8 cellular contexts compared by ENCODE assay signal in genomic region chr6:106125925-106126435, GRCh38. TPM values are rescaled to one million over a fixed set of nuclear protein-coding genes. Genes with fewer than 3 reads are reported as not detected.
DNase-seq lines count a peak whose midpoint lies in the region; ATAC-seq and TF ChIP-seq lines count a peak whose summit lies in the region.

No MANE protein-coding gene starts in this region.

- no peaks in the 10 kb centered on the region for H3K9me3 ChIP-seq in colonic mucosa

- intact Hi-C loops in colonic mucosa (cut with DNase I): no loop called here

- no peaks in the 10 kb centered on the region for H3K27me3 ChIP-seq in GM06990 (replicated peaks; ENCODE audit: control insufficient read depth, insufficient read depth, low read length)
- no peaks in the 10 kb centered on the region for H3K27me3 ChIP-seq in colonic mucosa

- peak overlapping the region in 1 of 2 donors; percentile 58 for H3K9ac ChIP-seq in colonic mucosa (ENCODE audit: low read depth in 2 of 2, low read length in 2 of 2)

- H3K4me3 ChIP-seq in GM06990 (replicated peaks; ENCODE audit: low read depth, low read length) (no peak overlapping the region), colonic mucosa (no peak overlapping the region)

- ATAC-seq in GM21717 (IDR thresholded peaks at IDR 0.05; ENCODE audit: unreplicated experiment): peak; percentile 41
- ATAC-seq in GM18519 (IDR thresholded peaks at IDR 0.05; ENCODE audit: low FRiP score, unreplicated experiment): no peak

- H3K4me1 ChIP-seq in colonic mucosa: no peaks in the 10 kb centered on the region

- H3K36me3 ChIP-seq in GM06990 (ENCODE audit: control insufficient read depth, insufficient read depth, low read length): no peaks in the 10 kb centered on the region
- no peaks in the 10 kb centered on the region for H3K36me3 ChIP-seq in colonic mucosa

- DNase-seq in GM06990 (ENCODE audit: extremely low read depth, insufficient read length) (peak; percentile 60), MV-4-11 (lab: John Stamatoyannopoulos, UW) (peak; percentile 66), colonic mucosa (peak; percentile 49), NCI-H69 (lab: John Stamatoyannopoulos, UW) (no peak), NCI-H128 (lab: John Stamatoyannopoulos, UW; ENCODE audit: unreplicated experiment) (no peak), NCI-H1417 treated with DMSO at 0.1 percent for 48 hours (lab: John Stamatoyannopoulos, UW) (no peak)

- TF ChIP-seq CTCF in GM06990 (IDR thresholded peaks at IDR 0.05; ENCODE audit: insufficient read depth, low read length, poor library complexity, severe bottlenecking) (no peak), colonic mucosa (IDR thresholded peaks at IDR 0.05) (no peak)

- H3K27ac ChIP-seq in colonic mucosa: peak overlapping the region; percentile 36

RNA-seq across cellular contexts. Expression of gene PRDM1, which starts 39.8 kb away (rescaled TPM):
- 10 to 100 TPM in 1 of 2 donors, 1 to 10 TPM in 1; 7.2 to 17.6 TPM for total RNA-seq in colonic mucosa

Comparison
In these comparisons a context has a peak if more than half of its experiments do, and no peak if none do; other contexts are left out.
1. DNase-seq: peak in GM06990 (single experiment), MV-4-11 (single experiment) and colonic mucosa (single experiment); none in NCI-H69 (single experiment), NCI-H128 (single experiment) and NCI-H1417 treated with DMSO at 0.1 percent for 48 hours (single experiment).